ENCODE assay signal across 8 cellular contexts in genomic region chrX:154429708-154430107, GRCh38. TPM values are rescaled to one million over a fixed set of nuclear protein-coding genes. Genes with fewer than 3 reads are reported as not detected.
DNase-seq lines count a peak whose midpoint lies in the region; ATAC-seq, FAIRE-seq and TF ChIP-seq lines count a peak whose summit lies in the region.

No MANE protein-coding gene starts in this region.

- peak overlapping the region; percentile 54 to 74 for H3K4me3 ChIP-seq in foreskin fibroblast (ENCODE audit: low read depth in 1 of 2, low read length in 2 of 2)

- CTCF ChIA-PET in WTC11 (lab: Charles Lee): no interaction called here

- no peaks in the 10 kb centered on the region for H3K9me3 Mint-ChIP-seq in T-helper 2 cell treated with Interferon-gamma antibody and Interleukin-4, amounts not matched to agents 5 μg/mL and 100 μg/mL, for 36 hours
- no peaks in the 10 kb centered on the region for H3K9me3 Mint-ChIP-seq in WTC11
- H3K9me3 Mint-ChIP-seq in stimulated activated memory B cell treated with anti-CD40 and anti-IgM and Interleukin-4, amounts not matched to agents 10 μg/mL and 1 μg/mL and 100 μg/mL, for 72 hours: no peaks in the 10 kb centered on the region

- peak; percentile 11 for DNase-seq in T-helper 2 cell treated with Interferon-gamma antibody and Interleukin-4, amounts not matched to agents 5 μg/mL and 100 μg/mL, for 36 hours (ENCODE audit: low spot score)
- DNase-seq in T-helper 2 cell: no peak
- DNase-seq in WTC11 (ENCODE audit: low spot score): no peak
- DNase-seq in foreskin fibroblast: no peak
- no peak for DNase-seq in HuH-7 (ENCODE audit: low spot score)
- DNase-seq in GM19239 (ENCODE audit: insufficient read length, low spot score): no peak
- no peak for DNase-seq in COLO829 (ENCODE audit: low spot score)

- TF ChIP-seq CTCF in WTC11 (IDR thresholded peaks at IDR 0.05) (no peak), foreskin fibroblast (IDR thresholded peaks at IDR 0.05; ENCODE audit: low read depth, low read length) (no peak)

- H3K36me3 Mint-ChIP-seq in T-helper 2 cell treated with Interferon-gamma antibody and Interleukin-4, amounts not matched to agents 5 μg/mL and 100 μg/mL, for 36 hours (ENCODE audit: low read depth): peaks cover 4% of the 10 kb centered on the region
- H3K36me3 Mint-ChIP-seq in WTC11: peaks cover 10% of the 10 kb centered on the region; the same call in 1 of the 2 replicates
- peaks cover 11% of the 10 kb centered on the region for H3K36me3 Mint-ChIP-seq in stimulated activated memory B cell treated with anti-CD40 and anti-IgM and Interleukin-4, amounts not matched to agents 10 μg/mL and 1 μg/mL and 100 μg/mL, for 72 hours

- ATAC-seq in WTC11: no peak
- ATAC-seq in stimulated activated memory B cell treated with anti-CD40 and anti-IgM and Interleukin-4, amounts not matched to agents 10 μg/mL and 1 μg/mL and 100 μg/mL, for 72 hours: peak; percentile 57

- FAIRE-seq in GM19239 (lab: Jason Lieb, UNC): no peak

- H3K4me3 Mint-ChIP-seq in T-helper 2 cell treated with Interferon-gamma antibody and Interleukin-4, amounts not matched to agents 5 μg/mL and 100 μg/mL, for 36 hours: peak overlapping the region; percentile 82
- peak overlapping the region; percentile 65 for H3K4me3 Mint-ChIP-seq in WTC11
- H3K4me3 Mint-ChIP-seq in stimulated activated memory B cell treated with anti-CD40 and anti-IgM and Interleukin-4, amounts not matched to agents 10 μg/mL and 1 μg/mL and 100 μg/mL, for 72 hours: peak overlapping the region; percentile 86

- H3K27me3 Mint-ChIP-seq in T-helper 2 cell treated with Interferon-gamma antibody and Interleukin-4, amounts not matched to agents 5 μg/mL and 100 μg/mL, for 36 hours (ENCODE audit: low read depth): no peaks in the 10 kb centered on the region
- H3K27me3 Mint-ChIP-seq in WTC11 (ENCODE audit: low read depth): no peaks in the 10 kb centered on the region
- no peaks in the 10 kb centered on the region for H3K27me3 Mint-ChIP-seq in stimulated activated memory B cell treated with anti-CD40 and anti-IgM and Interleukin-4, amounts not matched to agents 10 μg/mL and 1 μg/mL and 100 μg/mL, for 72 hours

- H3K27ac Mint-ChIP-seq in T-helper 2 cell treated with Interferon-gamma antibody and Interleukin-4, amounts not matched to agents 5 μg/mL and 100 μg/mL, for 36 hours: peak overlapping the region; percentile 63
- no peak overlapping the region for H3K27ac Mint-ChIP-seq in WTC11
- H3K27ac Mint-ChIP-seq in stimulated activated memory B cell treated with anti-CD40 and anti-IgM and Interleukin-4, amounts not matched to agents 10 μg/mL and 1 μg/mL and 100 μg/mL, for 72 hours: peak overlapping the region; percentile 84

- H3K4me1 Mint-ChIP-seq in T-helper 2 cell treated with Interferon-gamma antibody and Interleukin-4, amounts not matched to agents 5 μg/mL and 100 μg/mL, for 36 hours (ENCODE audit: low read depth): peaks cover 20% of the 10 kb centered on the region
- peaks cover 17% of the 10 kb centered on the region for H3K4me1 Mint-ChIP-seq in WTC11
- peaks cover 21% of the 10 kb centered on the region for H3K4me1 Mint-ChIP-seq in stimulated activated memory B cell treated with anti-CD40 and anti-IgM and Interleukin-4, amounts not matched to agents 10 μg/mL and 1 μg/mL and 100 μg/mL, for 72 hours

- POLR2A ChIA-PET in WTC11 (lab: Charles Lee): interaction anchor here (1.0 kb wide), 1 partner anchor 32 kb away, joined by 3 read pairs; no protein-coding TSS in a partner anchor

TF ChIP-seq in WTC11, 78 proteins besides CTCF, POLR2A, EP300 and RAD21 (continues in another document):
- TF ChIP-seq FOXP4 (CRISPR knock-in tag; IDR thresholded peaks at IDR 0.05): no peak
- no peak for TF ChIP-seq ELF4 (CRISPR knock-in tag; IDR thresholded peaks at IDR 0.05; ENCODE audit: low read depth)
- TF ChIP-seq, protein P1, sequence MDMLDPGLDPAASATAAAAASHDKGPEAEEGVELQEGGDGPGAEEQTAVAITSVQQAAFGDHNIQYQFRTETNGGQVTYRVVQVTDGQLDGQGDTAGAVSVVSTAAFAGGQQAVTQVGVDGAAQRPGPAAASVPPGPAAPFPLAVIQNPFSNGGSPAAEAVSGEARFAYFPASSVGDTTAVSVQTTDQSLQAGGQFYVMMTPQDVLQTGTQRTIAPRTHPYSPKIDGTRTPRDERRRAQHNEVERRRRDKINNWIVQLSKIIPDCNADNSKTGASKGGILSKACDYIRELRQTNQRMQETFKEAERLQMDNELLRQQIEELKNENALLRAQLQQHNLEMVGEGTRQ (CRISPR knock-in tag; IDR thresholded peaks at IDR 0.05): no peak
- no peak for TF ChIP-seq OVOL2 (CRISPR knock-in tag; IDR thresholded peaks at IDR 0.05; ENCODE audit: borderline replicate concordance)
- no peak for TF ChIP-seq HMGA2 (CRISPR knock-in tag; IDR thresholded peaks at IDR 0.05)
- TF ChIP-seq, protein P2, sequence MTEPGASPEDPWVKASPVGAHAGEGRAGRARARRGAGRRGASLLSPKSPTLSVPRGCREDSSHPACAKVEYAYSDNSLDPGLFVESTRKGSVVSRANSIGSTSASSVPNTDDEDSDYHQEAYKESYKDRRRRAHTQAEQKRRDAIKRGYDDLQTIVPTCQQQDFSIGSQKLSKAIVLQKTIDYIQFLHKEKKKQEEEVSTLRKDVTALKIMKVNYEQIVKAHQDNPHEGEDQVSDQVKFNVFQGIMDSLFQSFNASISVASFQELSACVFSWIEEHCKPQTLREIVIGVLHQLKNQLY (CRISPR knock-in tag; IDR thresholded peaks at IDR 0.05): no peak
- TF ChIP-seq E2F4 (CRISPR knock-in tag; IDR thresholded peaks at IDR 0.05; ENCODE audit: borderline replicate concordance, low read depth): no peak
- no peak for TF ChIP-seq NR1H2 (CRISPR knock-in tag; IDR thresholded peaks at IDR 0.05)
- TF ChIP-seq, protein P3, sequence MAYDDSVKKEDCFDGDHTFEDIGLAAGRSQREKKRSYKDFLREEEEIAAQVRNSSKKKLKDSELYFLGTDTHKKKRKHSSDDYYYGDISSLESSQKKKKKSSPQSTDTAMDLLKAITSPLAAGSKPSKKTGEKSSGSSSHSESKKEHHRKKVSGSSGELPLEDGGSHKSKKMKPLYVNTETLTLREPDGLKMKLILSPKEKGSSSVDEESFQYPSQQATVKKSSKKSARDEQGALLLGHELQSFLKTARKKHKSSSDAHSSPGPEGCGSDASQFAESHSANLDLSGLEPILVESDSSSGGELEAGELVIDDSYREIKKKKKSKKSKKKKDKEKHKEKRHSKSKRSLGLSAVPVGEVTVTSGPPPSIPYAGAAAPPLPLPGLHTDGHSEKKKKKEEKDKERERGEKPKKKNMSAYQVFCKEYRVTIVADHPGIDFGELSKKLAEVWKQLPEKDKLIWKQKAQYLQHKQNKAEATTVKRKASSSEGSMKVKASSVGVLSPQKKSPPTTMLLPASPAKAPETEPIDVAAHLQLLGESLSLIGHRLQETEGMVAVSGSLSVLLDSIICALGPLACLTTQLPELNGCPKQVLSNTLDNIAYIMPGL (CRISPR knock-in tag; IDR thresholded peaks at IDR 0.05): no peak
- no peak for TF ChIP-seq ATF3 (CRISPR knock-in tag; conservative IDR thresholded peaks at IDR 0.05)
- TF ChIP-seq CBFB (CRISPR knock-in tag; IDR thresholded peaks at IDR 0.05; ENCODE audit: low read depth): no peak

RNA-seq across cellular contexts. Expression of gene ATP6AP1, which starts 1.2 kb away (rescaled TPM):
- total RNA-seq in WTC11 (2021): 43.9 to 46.0 TPM (median 44.8 TPM) in 3 replicates

RNA-seq across cellular contexts. Expression of gene GDI1, which starts 7.2 kb away (rescaled TPM):
- 106 to 108 TPM (median 108 TPM) in 3 replicates for total RNA-seq in WTC11 (2021)

RNA-seq across cellular contexts. Expression of gene FAM50A, which starts 14.2 kb away (rescaled TPM):
- total RNA-seq in WTC11 (2021): 50.2 to 51.8 TPM (median 51.1 TPM) in 3 replicates

RNA-seq across cellular contexts. Expression of gene TAFAZZIN, which starts 18.4 kb away (rescaled TPM):
- 43.5 to 48.6 TPM (median 44.5 TPM) in 3 replicates for total RNA-seq in WTC11 (2021)

RNA-seq across cellular contexts. Expression of gene DNASE1L1, which starts 20.7 kb away (rescaled TPM):
- 16.2 to 21.6 TPM (median 21.2 TPM) in 3 replicates for total RNA-seq in WTC11 (2021)
